27 cellular contexts compared by ENCODE assay signal in the genomic region with DNA sequence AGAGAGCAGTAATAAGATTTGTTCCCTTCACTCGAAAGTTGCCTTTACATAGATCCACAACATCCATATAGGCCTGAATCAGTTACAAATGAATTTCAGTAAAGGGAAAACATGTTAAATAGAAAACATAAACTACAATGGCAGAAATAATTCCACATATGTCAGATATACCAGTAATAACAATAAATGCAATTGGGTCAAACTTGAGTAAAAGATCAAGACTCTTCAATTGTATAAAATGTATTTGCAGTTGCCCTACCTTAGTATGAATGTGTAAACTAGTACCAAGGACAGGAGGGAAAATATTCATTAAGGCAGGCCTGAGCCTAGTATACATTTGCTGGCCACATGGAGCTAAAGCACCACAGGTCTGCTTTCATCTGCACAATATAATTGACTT. TPM values are rescaled to one million over a fixed set of nuclear protein-coding genes. Genes with fewer than 3 reads are reported as not detected.
"Had no signal": no experiment of that assay in that cellular context is flagged by ENCODE, and none has a peak within 500 bp of the region (broad histone marks: within the 10 kb centered on the region; RNA-seq: fewer than 3 reads in every experiment).

No MANE protein-coding gene starts in this region.

- FAIRE-seq: kidney, pancreas had no signal

- H3K9me3 ChIP-seq: pancreas, prostate gland, right lobe of liver, testis, thyroid gland, transverse colon, vagina had no signal

- H3K4me2 ChIP-seq: smooth muscle cell had no signal

- H3K4me1 ChIP-seq: left lung, lower lobe of right lung, pancreas, prostate gland, right lobe of liver, stomach, testis, thyroid gland, transverse colon, upper lobe of left lung, vagina had no signal

- ATAC-seq: left colon; left lung; lower lobe of right lung; naive thymus-derived CD8-positive, alpha-beta T cell; pancreas; right lobe of liver; stimulated activated memory B cell treated with anti-CD40 and anti-IgM and Interleukin-4, amounts not matched to agents 10 μg/mL and 1 μg/mL and 100 μg/mL, for 72 hours; stimulated activated naive CD8-positive, alpha-beta T cell treated with anti-CD3 and anti-CD28 coated beads, Interleukin-15, Interleukin-2, amounts not matched to agents 100 U/mL and 50 U/mL, for 24 hours had no signal

- H3K36me3 ChIP-seq: left lung, lower lobe of right lung, pancreas, prostate gland, right lobe of liver, stomach, thyroid gland, transverse colon, upper lobe of left lung, vagina had no signal

- H3K27me3 ChIP-seq: pancreas, right lobe of liver, testis, thyroid gland, upper lobe of left lung, vagina had no signal

- H3K4me3 ChIP-seq: left lung, lower lobe of right lung, pancreas, prostate gland, right lobe of liver, smooth muscle cell, stomach, testis, thyroid gland, transverse colon, upper lobe of left lung, vagina had no signal

- H3K27ac ChIP-seq: left lung, lower lobe of right lung, pancreas, prostate gland, right lobe of liver, stomach, testis, thyroid gland, transverse colon, upper lobe of left lung, vagina had no signal

- DNase-seq: hippocampal formation; kidney; left colon; left lung; lower lobe of right lung; mammary epithelial cell; mesenchymal stem cell; naive thymus-derived CD8-positive, alpha-beta T cell; nucleus accumbens; pancreas; posterior cingulate gyrus; right lobe of liver; stimulated activated CD4-positive, alpha-beta T cell treated with anti-CD3 and anti-CD28 coated beads, Interleukin-1b, Interleukin-23, amount 100 ng/mL, for 48 hours; stimulated activated CD4-positive, alpha-beta T cell treated with anti-CD3 and anti-CD28 coated beads, Interleukin-2, amount 100 ng/mL, for 48 hours; stimulated activated CD4-positive, alpha-beta T cell treated with anti-CD3 and anti-CD28 coated beads, Interleukin-4, amount 100 ng/mL, for 4 hours; stimulated activated CD8-positive, alpha-beta memory T cell treated with anti-CD3 and anti-CD28 coated beads, Interleukin-4, amount 100 ng/mL, for 48 hours; stimulated activated naive CD8-positive, alpha-beta T cell treated with anti-CD3 and anti-CD28 coated beads, Interleukin-15, Interleukin-2, amounts not matched to agents 100 U/mL and 50 U/mL, for 24 hours; stomach; testis; thyroid gland; transverse colon; upper lobe of left lung had no signal

RNA-seq across cellular contexts. Expression of gene NOS1, which starts 17.6 kb away (rescaled TPM):
- total RNA-seq: mammary epithelial cell; naive thymus-derived CD8-positive, alpha-beta T cell; osteoblast had no signal
- polyA plus RNA-seq: mammary epithelial cell; naive thymus-derived CD8-positive, alpha-beta T cell; smooth muscle cell had no signal
